8 cellular contexts compared by ENCODE assay signal in the genomic region with DNA sequence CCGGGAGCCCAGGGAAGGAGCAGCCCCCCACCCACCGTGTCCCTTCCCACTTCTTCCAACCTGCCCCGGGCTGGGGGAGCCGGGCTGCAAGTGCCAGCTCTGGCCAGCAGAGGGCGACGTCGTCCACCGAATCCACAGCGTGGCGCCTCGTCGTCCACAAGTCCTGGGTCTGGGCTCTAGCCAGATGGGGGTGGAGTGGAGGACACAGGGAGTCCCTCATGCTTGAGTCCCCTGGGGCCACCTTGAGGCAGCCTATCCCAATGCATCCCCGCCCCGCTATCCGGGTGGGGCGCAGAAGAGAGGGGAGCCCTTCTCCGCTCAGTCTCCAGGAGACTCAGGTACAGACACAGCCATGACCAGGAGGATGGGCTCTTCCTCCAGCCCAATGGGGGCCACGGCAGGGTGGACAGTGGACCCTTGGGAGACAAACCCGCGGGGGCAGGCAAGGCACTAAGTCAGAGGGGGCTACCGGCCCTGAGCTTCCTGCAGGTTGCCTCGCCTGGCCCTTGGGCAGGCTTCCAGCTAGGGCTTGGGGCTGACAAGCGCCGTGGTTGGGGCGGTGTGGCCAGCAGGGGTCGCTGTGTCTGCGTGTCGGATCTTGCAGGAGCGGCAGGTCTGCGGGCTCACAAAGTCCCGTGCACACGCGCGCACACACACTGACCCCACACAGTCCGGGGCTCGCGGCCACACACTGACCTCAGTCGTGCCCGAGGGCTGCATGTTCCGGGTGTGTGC.
DNase-seq lines count a peak whose midpoint lies in the region; ATAC-seq and TF ChIP-seq lines count a peak whose summit lies in the region.

No MANE protein-coding gene starts in this region.

- peak; percentile 94 for DNase-seq in GM13976 (ENCODE audit: low spot score)
- DNase-seq in NCI-H2227 (lab: John Stamatoyannopoulos, UW; ENCODE audit: unreplicated experiment): peak; percentile 81
- peak; percentile 96 for DNase-seq in activated CD4-positive, CD25-positive, alpha-beta regulatory T cell treated with anti-CD3 and anti-CD28 coated beads, Interleukin-2, amount 50 U/mL, for 72 hours
- peak; percentile 82 for DNase-seq in cerebellar cortex (ENCODE audit: low spot score)
- peak; percentile 72 for DNase-seq in kidney glomerular epithelial cell (lab: John Stamatoyannopoulos, UW)
- peak; percentile 96 for DNase-seq in stimulated activated CD4-positive, alpha-beta T cell treated with anti-CD3 and anti-CD28 coated beads, Interleukin-15, amount 100 ng/mL, for 24 hours

- ATAC-seq in HG03103 (IDR thresholded peaks at IDR 0.05; ENCODE audit: low read depth, unreplicated experiment): peak; percentile 60
- ATAC-seq in HG02840 (IDR thresholded peaks at IDR 0.05; ENCODE audit: low FRiP score, unreplicated experiment): no peak

- peak; percentile 99 for TF ChIP-seq CTCF in GM13976 (IDR thresholded peaks at IDR 0.05; ENCODE audit: borderline replicate concordance, control extremely low read depth, extremely low read depth, insufficient read depth, missing control alignments)

- in situ Hi-C loops in GM13976 (cut with MboI; ENCODE audit: low sequenced_read_pairs, unreplicated experiment): no loop called here
